Comparison of ENCODE assay signal across 17 cellular contexts in the genomic region with DNA sequence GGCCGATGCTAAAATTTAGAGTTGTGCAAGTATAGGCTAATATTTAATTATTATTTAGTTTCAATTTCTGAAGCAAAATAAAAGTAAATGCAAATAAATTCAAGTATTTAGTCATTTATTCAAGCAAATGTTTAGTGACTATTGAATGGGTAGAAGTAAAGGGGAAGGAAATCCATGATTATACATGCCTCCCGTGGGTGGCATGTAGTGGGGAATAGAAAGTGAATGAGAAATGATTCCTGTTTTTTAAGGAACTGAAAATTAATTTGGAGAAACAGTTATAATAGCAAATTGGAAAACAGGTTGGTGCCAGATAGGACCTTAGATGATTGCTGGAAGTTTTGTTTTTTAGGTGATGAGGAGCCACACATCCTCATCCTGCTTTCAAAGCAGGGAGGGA.
"Had no signal": no experiment of that assay in that cellular context is flagged by ENCODE, and none has a peak within 500 bp of the region (broad histone marks: within the 10 kb centered on the region; RNA-seq: fewer than 3 reads in every experiment).

No MANE protein-coding gene starts in this region.

- H3K9me3 ChIP-seq: esophagus muscularis mucosa, gastrocnemius medialis, heart right ventricle, ovary, right atrium auricular region, sigmoid colon, vagina had no signal

- H3K9me3 Mint-ChIP-seq: dendritic cell treated with granulocyte-macrophage colony-stimulating factor and Interleukin-4, amounts not matched to agents 40 ng/mL and 50 ng/mL, for 4 days; effector memory CD8-positive, alpha-beta T cell; naive thymus-derived CD4-positive, alpha-beta T cell; type B pancreatic cell had no signal

- DNase-seq: effector memory CD8-positive, alpha-beta T cell; gastrocnemius medialis; heart right ventricle; hypothalamus; kidney glomerular epithelial cell; naive thymus-derived CD4-positive, alpha-beta T cell; nucleus accumbens; ovary; sigmoid colon; stimulated activated naive CD4-positive, alpha-beta T cell had no signal

- H3K27me3 Mint-ChIP-seq: type B pancreatic cell had no signal

- H3K27ac Mint-ChIP-seq: dendritic cell treated with granulocyte-macrophage colony-stimulating factor and Interleukin-4, amounts not matched to agents 40 ng/mL and 50 ng/mL, for 4 days; effector memory CD8-positive, alpha-beta T cell; naive thymus-derived CD4-positive, alpha-beta T cell; type B pancreatic cell had no signal

- H3K4me3 Mint-ChIP-seq: dendritic cell treated with granulocyte-macrophage colony-stimulating factor and Interleukin-4, amounts not matched to agents 40 ng/mL and 50 ng/mL, for 4 days; effector memory CD8-positive, alpha-beta T cell; naive thymus-derived CD4-positive, alpha-beta T cell; type B pancreatic cell had no signal

- H3K27ac ChIP-seq: epithelial cell of prostate, gastrocnemius medialis, ovary, right atrium auricular region, skin epidermis, vagina had no signal

- H3K36me3 Mint-ChIP-seq: naive thymus-derived CD4-positive, alpha-beta T cell had no signal

- H3K4me3 ChIP-seq: esophagus muscularis mucosa, gastrocnemius medialis, heart right ventricle, ovary, right atrium auricular region, sigmoid colon, skin epidermis, vagina had no signal

- H3K27me3 ChIP-seq: esophagus muscularis mucosa, gastrocnemius medialis, heart right ventricle, ovary, right atrium auricular region, sigmoid colon, vagina had no signal

- H3K36me3 ChIP-seq: ovary had no signal

- H3K4me1 ChIP-seq: gastrocnemius medialis, right atrium auricular region, sigmoid colon, vagina had no signal
